In the genomic region with DNA sequence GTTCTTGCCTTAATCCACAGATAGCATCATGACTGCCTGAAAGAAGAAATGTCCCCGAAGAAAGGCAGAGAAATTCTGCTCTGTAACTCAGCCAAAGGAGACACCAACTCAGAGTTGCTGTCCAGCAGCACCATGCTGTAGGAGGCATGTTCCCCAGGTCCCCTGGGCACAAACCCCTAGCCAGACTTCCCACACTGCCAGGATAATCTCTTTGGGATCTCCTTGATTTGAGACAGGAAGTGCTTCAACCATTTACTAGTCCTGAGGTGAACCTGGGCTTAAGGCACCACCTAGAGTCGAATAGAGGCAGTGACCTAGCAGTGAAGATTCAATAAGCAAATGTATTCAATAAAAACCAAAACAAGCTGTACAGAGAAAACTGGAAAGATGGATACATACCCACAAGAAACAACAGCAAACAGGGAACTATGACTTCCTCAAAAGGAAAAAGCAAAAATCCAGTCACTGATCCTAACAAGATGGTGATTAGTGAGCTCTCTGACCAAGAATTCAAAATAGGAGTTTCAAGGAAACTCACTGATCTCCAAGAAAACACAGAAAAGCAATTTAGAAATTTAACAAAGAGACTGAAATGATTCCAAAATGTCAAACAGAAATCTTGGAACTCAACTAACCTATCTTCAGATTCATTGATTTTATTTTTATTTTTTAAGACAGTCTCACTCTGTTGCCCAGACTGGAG, we compare ENCODE assay signal across 8 cellular contexts. TPM values are rescaled to one million over a fixed set of nuclear protein-coding genes. Genes with fewer than 3 reads are reported as not detected.
DNase-seq lines count a peak whose midpoint lies in the region; ATAC-seq lines count a peak whose summit lies in the region.

No MANE protein-coding gene starts in this region.

- intact Hi-C loops in posterior vena cava (cut with DNase I) = no loop called here

- DNase-seq in DMS153 (lab: John Stamatoyannopoulos, UW) (peak; percentile 10), DMS153 treated with DMSO at 0.1 percent for 48 hours (lab: John Stamatoyannopoulos, UW; ENCODE audit: unreplicated experiment) (no peak), LoVo (ENCODE audit: low spot score) (peak; percentile 20), T-cell (peak in 32 of 34 experiments; percentile 12 to 55 (median 34)), cerebellar cortex (ENCODE audit: low spot score) (peak; percentile 44), non-pigmented ciliary epithelial cell (ENCODE audit: low read depth) (peak; percentile 6), posterior vena cava (ENCODE audit: low spot score) (no peak)

- H3K9me3 Mint-ChIP-seq in T-cell = peaks cover 0 to 5% (median 0%) of the 10 kb centered on the region in 3 donors

- peaks cover 6 to 9% of the 10 kb centered on the region in 2 donors for H3K27me3 Mint-ChIP-seq in T-cell

- peak overlapping the region; percentile 64 to 90 for H3K27ac Mint-ChIP-seq in T-cell

- ATAC-seq in T-cell (replicated peaks in 1 of 4) (peak; percentile 76 to 92 (median 82)), GM21576 (IDR thresholded peaks at IDR 0.05; ENCODE audit: unreplicated experiment) (no peak)

- POLR2A ChIA-PET in T-cell (lab: Charles Lee) = interaction anchor here in 1 of 2 donors (0.5 kb wide), 1 partner anchor 89 kb away, joined by 5 read pairs; the partner anchor contains the start of gene DYNLL2

- no peaks in the 10 kb centered on the region for H3K36me3 Mint-ChIP-seq in T-cell

- CTCF ChIA-PET in T-cell (lab: Charles Lee) = interaction anchor here (0.6 to 3.2 kb wide), 10 partner anchors 9 to 478 kb away, joined by 3 to 38 read pairs (median 3); no protein-coding TSS in a partner anchor

- H3K4me1 Mint-ChIP-seq in T-cell = peaks cover 42 to 49% (median 45%) of the 10 kb centered on the region in 3 donors

- H3K4me3 Mint-ChIP-seq in T-cell = peak overlapping the region in 1 of 3 donors; percentile 44

RNA-seq across cellular contexts. Expression of gene OR4D2, which starts 5.7 kb away (rescaled TPM):
- total RNA-seq in T-cell = not detected
- total RNA-seq in posterior vena cava = not detected

RNA-seq across cellular contexts. Expression of gene EPX, which starts 20.0 kb away (rescaled TPM):
- under 1 TPM in 1 of 5 donors, not detected in 4; 0.13 TPM for total RNA-seq in T-cell
- total RNA-seq in posterior vena cava = not detected

RNA-seq across cellular contexts. Expression of gene OR4D1, which starts 24.3 kb away (rescaled TPM):
- total RNA-seq in T-cell (1 to 10 TPM; 1.3 to 2.2 (median 1.8) TPM), posterior vena cava (not detected)

RNA-seq across cellular contexts. Expression of gene MKS1, which starts 46.5 kb away (rescaled TPM):
- total RNA-seq in T-cell = 10 to 100 TPM; 12.7 to 32.6 (median 22.3) TPM
- 1 to 10 TPM; 9.4 to 9.7 TPM for total RNA-seq in posterior vena cava

Comparison
In these comparisons a context has a peak if more than half of its experiments do, and no peak if none do; other contexts are left out.
1. DNase-seq: peak in DMS153 (single experiment), LoVo (single experiment), T-cell (32 of 34), cerebellar cortex (single experiment) and non-pigmented ciliary epithelial cell (single experiment); none in DMS153 treated with DMSO at 0.1 percent for 48 hours (single experiment) and posterior vena cava (single experiment).